Comparison of ENCODE assay signal across 7 cellular contexts in genomic region chr11:46717825-46718154, GRCh38. TPM values are rescaled to one million over a fixed set of nuclear protein-coding genes. Genes with fewer than 3 reads are reported as not detected.
"Had no signal": no experiment of that assay in that cellular context is flagged by ENCODE, and none has a peak within 500 bp of the region (broad histone marks: within the 10 kb centered on the region; RNA-seq: fewer than 3 reads in every experiment).

No MANE protein-coding gene starts in this region.

RNA-seq across cellular contexts. Expression of gene F2, which starts 1.2 kb away (rescaled TPM):
- total RNA-seq: activated CD4-positive, alpha-beta T cell treated with anti-CD3 and anti-CD28 coated beads for 36 hours; activated naive CD8-positive, alpha-beta T cell treated with anti-CD3 and anti-CD28 coated beads, Interleukin-2, amount 10 ng/mL, durations not matched to agents 7 days and 5 days; cardiac muscle cell; NCI-H460; RPMI7951; SJSA1 had no signal
- polyA plus RNA-seq: adipose tissue had no signal
